ENCODE assay signal across 10 cellular contexts in the genomic region with DNA sequence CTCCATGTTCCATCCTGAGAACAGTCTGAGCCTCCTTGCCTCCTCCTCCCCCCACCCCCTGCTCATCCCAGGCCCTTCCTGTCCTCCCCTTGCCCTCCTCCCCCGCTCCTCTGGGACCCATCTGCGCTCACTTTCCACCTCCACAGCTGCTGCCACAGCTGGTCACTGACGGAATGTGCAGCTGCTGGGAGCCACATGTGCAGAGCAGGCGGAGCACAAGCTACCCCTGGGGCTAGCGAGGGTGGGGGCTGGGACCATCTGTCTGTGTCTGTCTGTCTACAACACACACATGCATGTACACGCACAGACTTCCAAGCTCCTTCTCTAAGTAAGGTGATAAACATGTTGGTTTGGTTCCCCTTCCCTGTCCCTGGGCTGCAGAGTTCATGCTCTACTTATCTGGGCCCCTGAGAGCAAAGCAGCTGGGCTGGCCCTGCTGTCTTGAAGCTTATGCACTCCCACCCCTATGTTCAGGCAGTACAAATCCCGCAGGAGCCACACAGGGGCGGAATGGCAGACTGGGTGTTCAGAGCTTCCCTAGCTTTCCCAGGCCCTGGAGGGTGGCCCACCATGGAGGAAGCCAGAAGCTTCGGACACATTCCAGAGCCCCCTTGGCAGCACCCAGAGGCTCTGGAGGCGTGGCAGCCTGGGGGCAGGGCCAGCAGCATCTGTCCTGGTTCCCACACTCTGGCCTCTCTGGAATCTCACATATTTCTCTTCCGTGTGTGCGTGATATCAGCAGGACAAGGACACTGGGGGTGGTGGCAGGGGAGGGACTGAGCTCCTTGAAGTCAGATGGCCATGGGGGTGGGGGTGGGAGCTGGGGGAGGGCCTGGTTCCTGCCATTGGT. TPM values are rescaled to one million over a fixed set of nuclear protein-coding genes. Genes with fewer than 3 reads are reported as not detected.
DNase-seq lines count a peak whose midpoint lies in the region; ATAC-seq, FAIRE-seq and TF ChIP-seq lines count a peak whose summit lies in the region.
"Had no signal": no experiment of that assay in that cellular context is flagged by ENCODE, and none has a peak within 500 bp of the region (broad histone marks: within the 10 kb centered on the region; RNA-seq: fewer than 3 reads in every experiment).

No MANE protein-coding gene starts in this region.

- TF ChIP-seq CTCF in GM10248 (IDR thresholded peaks at IDR 0.05; ENCODE audit: control extremely low read depth, extremely low read depth, low read depth, missing control alignments) (peak; percentile 9), adrenal gland (IDR thresholded peaks at IDR 0.05) (no peak), MCF 10A (IDR thresholded peaks at IDR 0.05; ENCODE audit: unreplicated experiment) (no peak)

- 39 to 73% (median 47%) methylated on average over 4 to 12 of the region's 12 CpGs for whole genome bisulfite sequencing in adrenal gland, 4 donors
- 24% methylated on average over 12 of the region's 12 CpGs for WGBS in right cardiac atrium

- peak overlapping the region; percentile 80 for H3K9ac ChIP-seq in skeletal muscle satellite cell (ENCODE audit: low read depth, low read length)

- peak overlapping the region; percentile 67 for H3K4me2 ChIP-seq in skeletal muscle satellite cell (ENCODE audit: low read length)

- H3K4me3 ChIP-seq in adrenal gland, result no peak overlapping the region
- H3K4me3 ChIP-seq in right cardiac atrium (ENCODE audit: low read length), result no peak overlapping the region
- H3K4me3 ChIP-seq in skeletal muscle satellite cell (ENCODE audit: low read length), result peak overlapping the region; percentile 45

- no peak for DNase-seq in GM10248 (ENCODE audit: extremely low spot score)
- peak; percentile 38 to 82 (median 73) for DNase-seq in adrenal gland
- peak; percentile 87 to 94 (median 93) for DNase-seq in right cardiac atrium
- no peak for DNase-seq in MCF 10A (ENCODE audit: unreplicated experiment)
- DNase-seq in H54 (ENCODE audit: insufficient read length, low spot score), result no peak
- no peak for DNase-seq in SW480 (ENCODE audit: low spot score)
- DNase-seq in activated T-cell treated with anti-CD3 and anti-CD28 coated beads, Interleukin-2, amount 50 U/mL, for 1 hour, result no peak
- DNase-seq: activated naive CD4-positive, alpha-beta T cell treated with anti-CD3 and anti-CD28 coated beads, Interleukin-2, amount 50 U/mL, for 16 hours; naive B cell had no signal

- no peak overlapping the region for H3K4me3 Mint-ChIP-seq in MCF 10A (ENCODE audit: unreplicated experiment)

- H3K4me1 ChIP-seq in adrenal gland (replicated peaks in 1 of 2) (peaks cover 3 to 22% of the 10 kb centered on the region in 2 donors), right cardiac atrium (ENCODE audit: control insufficient read depth, insufficient read depth, low read length) (peaks cover 15% of the 10 kb centered on the region), skeletal muscle satellite cell (ENCODE audit: control insufficient read depth, insufficient read depth, low read length) (peaks cover 59% of the 10 kb centered on the region)

- H3K36me3 Mint-ChIP-seq in MCF 10A (ENCODE audit: insufficient read depth, unreplicated experiment), result no peaks in the 10 kb centered on the region
- H3K36me3 Mint-ChIP-seq: naive B cell had no signal

- no peak overlapping the region for H3K27ac Mint-ChIP-seq in MCF 10A (ENCODE audit: low read depth, unreplicated experiment)
- H3K27ac Mint-ChIP-seq: naive B cell had no signal

- ATAC-seq in right cardiac atrium, result peak; percentile 82

- CTCF ChIA-PET in GM10248 (lab: Yijun Ruan, JAX), result interaction anchor here (1.2 to 4.0 kb wide), 7 partner anchors 11 to 259 kb away, joined by 3 to 71 read pairs (median 5); no protein-coding TSS in a partner anchor
- CTCF ChIA-PET in MCF 10A (lab: Yijun Ruan, JAX), result interaction anchor here (0.5 to 3.4 kb wide), 5 partner anchors 12 to 432 kb away, joined by 3 to 12 read pairs (median 3); no protein-coding TSS in a partner anchor

- no peaks in the 10 kb centered on the region for H3K27me3 ChIP-seq in adrenal gland
- H3K27me3 ChIP-seq in right cardiac atrium (ENCODE audit: control insufficient read depth, insufficient read depth), result no peaks in the 10 kb centered on the region
- H3K27me3 ChIP-seq in skeletal muscle satellite cell (ENCODE audit: control insufficient read depth, insufficient read depth, low read length), result no peaks in the 10 kb centered on the region

- no peaks in the 10 kb centered on the region for H3K9me3 Mint-ChIP-seq in MCF 10A (ENCODE audit: unreplicated experiment)

- TF ChIP-seq POLR2A in adrenal gland (IDR thresholded peaks at IDR 0.05) (no peak), H54 (IDR thresholded peaks at IDR 0.05; ENCODE audit: low read depth, low read length) (no peak)

- H3K36me3 ChIP-seq in adrenal gland (replicated peaks in 1 of 2), result no peaks in the 10 kb centered on the region
- no peaks in the 10 kb centered on the region for H3K36me3 ChIP-seq in skeletal muscle satellite cell (ENCODE audit: insufficient read depth, low read length)

- no TSS peak for BruUV-seq in MCF 10A (replicated peaks; lab: Mats Ljungman, UMichigan)

- H3K27me3 Mint-ChIP-seq in MCF 10A (ENCODE audit: insufficient read depth, unreplicated experiment), result no peaks in the 10 kb centered on the region

- H3K27ac ChIP-seq in adrenal gland, result peak overlapping the region in 2 of 5 donors; percentile 57 to 67
- H3K27ac ChIP-seq in right cardiac atrium (ENCODE audit: low read length), result peak overlapping the region; percentile 32

- FAIRE-seq in H54 (lab: Jason Lieb, UNC), result no peak

- no peaks in the 10 kb centered on the region for H3K4me1 Mint-ChIP-seq in MCF 10A (ENCODE audit: insufficient read depth, unreplicated experiment)
- H3K4me1 Mint-ChIP-seq: naive B cell had no signal

- intact Hi-C loops in adrenal gland (cut with DNase I) (no loop called here), right cardiac atrium (cut with DNase I) (no loop called here), MCF 10A (cut with micrococcal nuclease) (no loop called here)

- H3K9me3 ChIP-seq in adrenal gland (replicated peaks in 1 of 3) (no peaks in the 10 kb centered on the region), right cardiac atrium (ENCODE audit: control insufficient read depth, low read length) (no peaks in the 10 kb centered on the region), skeletal muscle satellite cell (replicated peaks; ENCODE audit: low read length) (no peaks in the 10 kb centered on the region)

- POLR2A ChIA-PET in GM10248 (lab: Yijun Ruan, JAX), result no interaction called here
- POLR2A ChIA-PET in MCF 10A (lab: Yijun Ruan, JAX), result interaction anchor here (1.0 kb wide), 1 partner anchor 620 kb away, joined by 3 read pairs; no protein-coding TSS in a partner anchor

RNA-seq across cellular contexts. Expression of a gene that starts 7.0 kb away (rescaled TPM):
- total RNA-seq in adrenal gland (10 to 100 TPM in 7 of 8 donors, 1 to 10 TPM in 1; 8.4 to 27.7 (median 15.2) TPM), right cardiac atrium (10 to 100 TPM; 25.9 to 50.5 (median 32.8) TPM), MCF 10A (2022) (not detected in 2 replicates)
- polyA plus RNA-seq in adrenal gland (10 to 100 TPM in 1 of 3 donors, 1 to 10 TPM in 2; 7.4 to 18.2 (median 8.1) TPM), right cardiac atrium (22.6 TPM)
- total RNA-seq in skeletal muscle satellite cell (2012; rRNA removed), result under 0.01 and 1.3 TPM in 2 replicates

RNA-seq across cellular contexts. Expression of a gene that starts 25.4 kb away (rescaled TPM):
- total RNA-seq in adrenal gland, result 1 to 10 TPM in 4 of 8 donors, under 1 TPM in 3, not detected in 1; 0.43 to 7.8 (median 2.3) TPM
- 1 to 10 TPM in 1 of 3 donors, under 1 TPM in 2; 0.17 to 1.0 (median 0.97) TPM for polyA plus RNA-seq in adrenal gland
- 10 to 100 TPM; 18.2 to 44.8 (median 41.3) TPM for total RNA-seq in right cardiac atrium
- polyA plus RNA-seq in right cardiac atrium, result 5.7 TPM
- not detected in 2 replicates for total RNA-seq in skeletal muscle satellite cell (2012; rRNA removed)
- total RNA-seq in MCF 10A (2022), result not detected in 2 replicates

RNA-seq across cellular contexts. Expression of a gene that starts 44.8 kb away (rescaled TPM):
- total RNA-seq in adrenal gland, result 1 to 10 TPM in 3 of 8 donors, under 1 TPM in 1, not detected in 4; 0.42 to 6.4 (median 3.4) TPM
- polyA plus RNA-seq in adrenal gland, result 1 to 10 TPM; 1.1 to 9.9 (median 3.9) TPM
- total RNA-seq in right cardiac atrium, result 1 to 10 TPM in 3 of 4 donors, under 1 TPM in 1; 0.89 to 5.2 (median 4.1) TPM
- 2.8 TPM for polyA plus RNA-seq in right cardiac atrium
- not detected in 2 replicates for total RNA-seq in skeletal muscle satellite cell (2012; rRNA removed)
- total RNA-seq in MCF 10A (2022), result not detected in 2 replicates

Comparison
In these comparisons a context has a peak if more than half of its experiments do, and no peak if none do; other contexts are left out.
1. DNase-seq: peak in adrenal gland (7 of 7) and right cardiac atrium (3 of 3); none in GM10248 (single experiment), MCF 10A (single experiment), H54 (single experiment), SW480 (single experiment) and activated T-cell treated with anti-CD3 and anti-CD28 coated beads, Interleukin-2, amount 50 U/mL, for 1 hour (single experiment).